Comparison of ENCODE assay signal across 19 cellular contexts in the genomic region with DNA sequence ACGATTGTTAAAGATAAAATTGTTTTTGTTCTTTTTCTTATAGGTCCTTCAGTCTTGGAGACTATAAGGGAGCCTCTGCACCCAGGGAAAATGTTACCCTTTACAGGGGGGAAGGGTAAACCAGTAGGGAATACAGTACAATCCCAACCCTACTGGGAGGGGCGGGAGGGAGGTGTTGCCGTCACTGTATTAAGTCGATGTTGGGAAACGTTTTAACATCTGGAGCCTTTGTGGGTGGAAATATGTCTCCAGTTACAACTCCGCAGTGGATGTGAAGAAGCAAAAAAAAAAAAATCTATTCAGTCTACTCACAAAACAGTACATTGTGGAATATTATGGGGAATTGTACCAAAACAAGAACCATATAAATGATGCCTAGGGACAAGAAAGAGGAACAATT. TPM values are rescaled to one million over a fixed set of nuclear protein-coding genes. Genes with fewer than 3 reads are reported as not detected.
DNase-seq lines count a peak whose midpoint lies in the region; ATAC-seq, FAIRE-seq and TF ChIP-seq lines count a peak whose summit lies in the region.
"Had no signal": no experiment of that assay in that cellular context is flagged by ENCODE, and none has a peak within 500 bp of the region (broad histone marks: within the 10 kb centered on the region; RNA-seq: fewer than 3 reads in every experiment).

No MANE protein-coding gene starts in this region.

- H3K4me3 Mint-ChIP-seq in neural crest cell: no peak overlapping the region
- H3K4me3 Mint-ChIP-seq in naive thymus-derived CD4-positive, alpha-beta T cell: no peak overlapping the region
- H3K4me3 Mint-ChIP-seq: B cell; CD4-positive, alpha-beta memory T cell; H9 had no signal

- TF ChIP-seq CTCF in A673 (conservative IDR thresholded peaks at IDR 0.05; ENCODE audit: low read depth, low read length) (no peak), endothelial cell of umbilical vein (IDR thresholded peaks at IDR 0.05; ENCODE audit: extremely low read depth in 1 of 2, insufficient read depth in 1 of 2, low read depth in 1 of 2, low read length in 2 of 2) (no peak), neural crest cell (conservative IDR thresholded peaks at IDR 0.05) (no peak)

- FAIRE-seq in endothelial cell of umbilical vein (lab: Jason Lieb, UNC): no peak
- FAIRE-seq: A549, D721Med had no signal

- ATAC-seq in naive thymus-derived CD4-positive, alpha-beta T cell: no peak
- no peak for ATAC-seq in GM19035 (IDR thresholded peaks at IDR 0.05; ENCODE audit: unreplicated experiment)

- H3K4me1 ChIP-seq in A673 (ENCODE audit: insufficient read depth, low read length, poor library complexity, severe bottlenecking) (no peaks in the 10 kb centered on the region), endothelial cell of umbilical vein (ENCODE audit: control insufficient read depth, extremely low read depth, insufficient read depth, low read length) (no peaks in the 10 kb centered on the region)
- H3K4me1 ChIP-seq in naive thymus-derived CD4-positive, alpha-beta T cell (ENCODE audit: control insufficient read depth in 2 of 2, insufficient read depth in 2 of 2, low read length in 2 of 2): no peaks in the 10 kb centered on the region

- H2AFZ ChIP-seq in endothelial cell of umbilical vein (ENCODE audit: low read depth, low read length): no peak overlapping the region

- H3K79me2 ChIP-seq in endothelial cell of umbilical vein (ENCODE audit: control insufficient read depth, insufficient read depth, low read length): no peaks in the 10 kb centered on the region

- H3K27ac ChIP-seq in A673 (ENCODE audit: low read depth, low read length, poor library complexity, severe bottlenecking) (no peak overlapping the region), endothelial cell of umbilical vein (ENCODE audit: insufficient read depth, low read depth, low read length) (no peak overlapping the region)
- H3K27ac ChIP-seq in naive thymus-derived CD4-positive, alpha-beta T cell (ENCODE audit: low read depth, low read length): no peak overlapping the region
- H3K27ac ChIP-seq: A549 had no signal

- peaks cover 31% of the 10 kb centered on the region for H3K36me3 Mint-ChIP-seq in neural crest cell (ENCODE audit: low read depth)
- peaks cover 6 to 43% (median 20%) of the 10 kb centered on the region in 5 donors for H3K36me3 Mint-ChIP-seq in naive thymus-derived CD4-positive, alpha-beta T cell

- no peak overlapping the region for H3K4me2 ChIP-seq in endothelial cell of umbilical vein (ENCODE audit: insufficient read depth, low read length)
- H3K4me2 ChIP-seq: A549 had no signal

- TF ChIP-seq POLR2A in endothelial cell of umbilical vein (IDR thresholded peaks at IDR 0.05; ENCODE audit: low read depth, low read length): no peak

- H4K20me1 ChIP-seq in endothelial cell of umbilical vein (replicated peaks; ENCODE audit: control insufficient read depth, extremely low read depth, insufficient read depth, low read length): peaks cover 4% of the 10 kb centered on the region

- H3K9me3 ChIP-seq in A673 (ENCODE audit: low read depth, low read length, poor library complexity, severe bottlenecking) (no peaks in the 10 kb centered on the region), endothelial cell of umbilical vein (replicated peaks; ENCODE audit: control insufficient read depth, insufficient read depth, low read length) (no peaks in the 10 kb centered on the region)
- H3K9me3 ChIP-seq in naive thymus-derived CD4-positive, alpha-beta T cell (ENCODE audit: control insufficient read depth in 2 of 3, low read length in 3 of 3): no peaks in the 10 kb centered on the region
- H3K9me3 ChIP-seq: A549 had no signal

- BruUV-seq in A673 (replicated peaks; lab: Mats Ljungman, UMichigan) (TSS peak; percentile 51), endothelial cell of umbilical vein (replicated peaks; lab: Mats Ljungman, UMichigan) (TSS peak; percentile 9)

- peak overlapping the region; percentile 78 for H3K27ac Mint-ChIP-seq in neural crest cell (ENCODE audit: unreplicated experiment)
- peak overlapping the region in 1 of 9 donors; percentile 55 for H3K27ac Mint-ChIP-seq in naive thymus-derived CD4-positive, alpha-beta T cell
- H3K27ac Mint-ChIP-seq: B cell; CD4-positive, alpha-beta memory T cell had no signal

- H3K4me1 Mint-ChIP-seq in neural crest cell: no peaks in the 10 kb centered on the region
- peaks cover 0 to 1% (median 0%) of the 10 kb centered on the region in 7 donors for H3K4me1 Mint-ChIP-seq in naive thymus-derived CD4-positive, alpha-beta T cell
- H3K4me1 Mint-ChIP-seq: B cell, H9 had no signal

- H3K27me3 Mint-ChIP-seq in neural crest cell (ENCODE audit: low read depth): no peaks in the 10 kb centered on the region
- H3K27me3 Mint-ChIP-seq in naive thymus-derived CD4-positive, alpha-beta T cell: no peaks in the 10 kb centered on the region
- H3K27me3 Mint-ChIP-seq: B cell; CD4-positive, alpha-beta memory T cell had no signal

- H3K9me1 ChIP-seq in endothelial cell of umbilical vein (replicated peaks; ENCODE audit: control insufficient read depth, extremely low read depth, insufficient read depth, low read length): no peaks in the 10 kb centered on the region

- H3K9ac ChIP-seq in endothelial cell of umbilical vein (replicated peaks; ENCODE audit: extremely low read depth, insufficient read depth, low read length): no peak overlapping the region

- intact Hi-C loops in A673 (cut with micrococcal nuclease; ENCODE audit: unreplicated experiment): no loop called here
- intact Hi-C loops in endothelial cell of umbilical vein (cut with micrococcal nuclease): no loop called here
- intact Hi-C loops in naive thymus-derived CD4-positive, alpha-beta T cell (cut with micrococcal nuclease): no loop called here

- peaks cover 65% of the 10 kb centered on the region for H3K36me3 ChIP-seq in A673 (ENCODE audit: insufficient read depth, low read length, poor library complexity, severe bottlenecking)
- peaks cover 21 to 33% of the 10 kb centered on the region in 2 experiments for H3K36me3 ChIP-seq in endothelial cell of umbilical vein (ENCODE audit: control insufficient read depth in 2 of 2, extremely low read depth in 1 of 2, insufficient read depth in 2 of 2, low read length in 2 of 2)
- peaks cover 0 to 41% (median 10%) of the 10 kb centered on the region in 3 experiments for H3K36me3 ChIP-seq in naive thymus-derived CD4-positive, alpha-beta T cell (ENCODE audit: control insufficient read depth in 2 of 3, insufficient read depth in 3 of 3, low read length in 3 of 3)

- H3K9me3 Mint-ChIP-seq in neural crest cell: no peaks in the 10 kb centered on the region
- H3K9me3 Mint-ChIP-seq in naive thymus-derived CD4-positive, alpha-beta T cell: no peaks in the 10 kb centered on the region
- H3K9me3 Mint-ChIP-seq: CD4-positive, alpha-beta memory T cell; H9 had no signal

- dilution Hi-C loops in endothelial cell of umbilical vein (cut with MboI; ENCODE audit: extremely low pct_ligation_motif_present, low sequenced_read_pairs): no loop called here

- DNase-seq in A673 (ENCODE audit: low spot score): no peak
- DNase-seq in GM04504 (ENCODE audit: low read depth): peak; percentile 13
- DNase-seq in endothelial cell of umbilical vein (ENCODE audit: low read depth, low spot score): no peak
- no peak for DNase-seq in neural crest cell (ENCODE audit: low read depth, low spot score)
- no peak for DNase-seq in naive thymus-derived CD4-positive, alpha-beta T cell
- no peak for DNase-seq in SKM-1 (lab: John Stamatoyannopoulos, UW; ENCODE audit: unreplicated experiment)
- DNase-seq in activated CD8-positive, alpha-beta memory T cell treated with anti-CD3 and anti-CD28 coated beads for 24 hours: no peak
- DNase-seq: CD4-positive, alpha-beta memory T cell; GF-D8; H9; IMR-90; Kasumi-1; NCI-H1417 treated with DMSO at 0.1 percent for 48 hours; NCI-H2029; NCI-H526 had no signal

- POLR2A ChIA-PET in A673 (lab: Charles Lee; ENCODE audit: low non-redundant PET) (no interaction called here), endothelial cell of umbilical vein (lab: Charles Lee) (no interaction called here)
- POLR2A ChIA-PET in naive thymus-derived CD4-positive, alpha-beta T cell (lab: Charles Lee): no interaction called here

- no peak overlapping the region for H3K4me3 ChIP-seq in A673 (ENCODE audit: low read depth, low read length, poor library complexity, severe bottlenecking)
- no peak overlapping the region for H3K4me3 ChIP-seq in endothelial cell of umbilical vein (replicated peaks in 1 of 3; ENCODE audit: insufficient read depth in 1 of 3, low read depth in 1 of 3, low read length in 3 of 3)
- no peak overlapping the region for H3K4me3 ChIP-seq in naive thymus-derived CD4-positive, alpha-beta T cell (ENCODE audit: low read length)
- H3K4me3 ChIP-seq: A549 had no signal

- CTCF ChIA-PET in A673 (lab: Charles Lee) (interaction anchor here (0.7 kb wide), 1 partner anchor 9 kb away, joined by 3 read pairs; no protein-coding TSS in a partner anchor), endothelial cell of umbilical vein (lab: Charles Lee) (no interaction called here)
- CTCF ChIA-PET in naive thymus-derived CD4-positive, alpha-beta T cell (lab: Charles Lee): no interaction called here

- H3K27me3 ChIP-seq in A673 (replicated peaks; ENCODE audit: insufficient read depth, low read depth, low read length, poor library complexity) (no peaks in the 10 kb centered on the region), endothelial cell of umbilical vein (ENCODE audit: control insufficient read depth in 2 of 2, insufficient read depth in 2 of 2, low read length in 2 of 2) (no peaks in the 10 kb centered on the region)
- H3K27me3 ChIP-seq in naive thymus-derived CD4-positive, alpha-beta T cell (ENCODE audit: control insufficient read depth in 2 of 2, insufficient read depth in 2 of 2, low read length in 2 of 2): no peaks in the 10 kb centered on the region

TF ChIP-seq in endothelial cell of umbilical vein, 7 proteins besides CTCF, POLR2A, EP300 and RAD21 (continues in another document):
- TF ChIP-seq POLR2AphosphoS5 (IDR thresholded peaks at IDR 0.05; ENCODE audit: insufficient read depth, low read depth, low read length) (no peak), FOS (IDR thresholded peaks at IDR 0.05; ENCODE audit: borderline replicate concordance, insufficient read depth, low read length) (no peak), JUN (IDR thresholded peaks at IDR 0.05; ENCODE audit: borderline replicate concordance, insufficient read depth, insufficient read length, low read depth) (no peak)

RNA-seq across cellular contexts. Expression of a gene that starts 47.2 kb away (rescaled TPM):
- total RNA-seq in A673 (2021) (2.5 and 5.8 TPM in 2 replicates), endothelial cell of umbilical vein (23.7 and 25.2 TPM in 2 replicates), neural crest cell (11.1 and 14.6 TPM in 2 replicates)
- polyA plus RNA-seq in endothelial cell of umbilical vein: 12.0 and 13.7 TPM in 2 replicates
- polyA plus RNA-seq in endothelial cell of umbilical vein (2011; cell fraction: cytosol; rRNA removed): 7.8 and 10.0 TPM in 2 replicates
- 36.4 and 39.2 TPM in 2 replicates for polyA plus RNA-seq in endothelial cell of umbilical vein (2011; cell fraction: nucleus; rRNA removed)
- polyA plus RNA-seq in endothelial cell of umbilical vein (2012): 15.8 and 16.9 TPM in 2 replicates
- 70.1 and 79.7 TPM in 2 replicates for polyA minus RNA-seq in endothelial cell of umbilical vein
- 24.8 TPM for polyA minus RNA-seq in endothelial cell of umbilical vein (2011; cell fraction: cytosol; rRNA and poly(A)+ RNA removed)
- 34.8 and 44.4 TPM in 2 replicates for polyA minus RNA-seq in endothelial cell of umbilical vein (2011; cell fraction: nucleus; rRNA and poly(A)+ RNA removed)
- total RNA-seq in naive thymus-derived CD4-positive, alpha-beta T cell: 1 to 10 TPM; 1.7 to 7.1 (median 3.0) TPM
- 1 to 10 TPM in 1 of 2 donors, under 1 TPM in 1; 0.30 to 1.7 TPM for polyA plus RNA-seq in naive thymus-derived CD4-positive, alpha-beta T cell
